16 cellular contexts compared by ENCODE assay signal in genomic region chr4:181204109-181204508, GRCh38.
DNase-seq lines count a peak whose midpoint lies in the region; ATAC-seq, FAIRE-seq and TF ChIP-seq lines count a peak whose summit lies in the region.
"Had no signal": no experiment of that assay in that cellular context is flagged by ENCODE, and none has a peak within 500 bp of the region (broad histone marks: within the 10 kb centered on the region; RNA-seq: fewer than 3 reads in every experiment).

No MANE protein-coding gene starts in this region.

- H3K27me3 ChIP-seq in bronchial epithelial cell (ENCODE audit: control insufficient read depth, insufficient read depth, low read length) (no peaks in the 10 kb centered on the region), trophoblast cell (ENCODE audit: insufficient read depth, low read length) (no peaks in the 10 kb centered on the region)
- H3K27me3 ChIP-seq: BLaER1 had no signal

- H4K12ac ChIP-seq in trophoblast cell (ENCODE audit: low read depth, low read length), result no peak overlapping the region

- H3K4me3 Mint-ChIP-seq in activated CD8-positive, alpha-beta T cell treated with anti-CD3 and anti-CD28 coated beads, Interleukin-2, amount 10 ng/mL, durations not matched to agents 7 days and 5 days, result no peak overlapping the region
- H3K4me3 Mint-ChIP-seq: CD14-positive monocyte; CD4-positive, alpha-beta memory T cell had no signal

- no peak overlapping the region for H3K4me2 ChIP-seq in trophoblast cell (ENCODE audit: low read length)
- H3K4me2 ChIP-seq: BLaER1 had no signal

- DNase-seq in left ventricle myocardium superior (no peak), Right ventricle myocardium superior (no peak), bronchial epithelial cell (ENCODE audit: low read depth) (peak; percentile 23), trophoblast cell (peak; percentile 6 to 51), HUDEP-2 (lab: John Stamatoyannopoulos, UW; ENCODE audit: unreplicated experiment in 76 of 76) (no peak)
- no peak for DNase-seq in activated CD8-positive, alpha-beta T cell treated with anti-CD3 and anti-CD28 coated beads, Interleukin-2, amount 10 ng/mL, durations not matched to agents 7 days and 5 days
- DNase-seq: 8988T; CD4-positive, alpha-beta memory T cell; DMS79 treated with DMSO at 0.1 percent for 48 hours; GF-D8; GM23248 had no signal

- POLR2A ChIA-PET in activated CD8-positive, alpha-beta T cell treated with anti-CD3 and anti-CD28 coated beads, Interleukin-2, amount 10 ng/mL, durations not matched to agents 7 days and 5 days (lab: Charles Lee), result no interaction called here

- no peak overlapping the region for H2BK5ac ChIP-seq in trophoblast cell (ENCODE audit: low read depth, low read length, poor library complexity)

- intact Hi-C loops in left ventricle myocardium superior (cut with micrococcal nuclease), result no loop called here
- intact Hi-C loops in Right ventricle myocardium superior (cut with DNase I), result no loop called here

- H3K79me2 ChIP-seq in trophoblast cell (ENCODE audit: control insufficient read depth, insufficient read depth, low read length, poor library complexity), result no peaks in the 10 kb centered on the region

- no peaks in the 10 kb centered on the region for H3K9me3 Mint-ChIP-seq in activated CD8-positive, alpha-beta T cell treated with anti-CD3 and anti-CD28 coated beads, Interleukin-2, amount 10 ng/mL, durations not matched to agents 7 days and 5 days (ENCODE audit: insufficient read depth)

- no peak overlapping the region for H3K27ac ChIP-seq in trophoblast cell (ENCODE audit: low read depth, low read length)
- H3K27ac ChIP-seq: BLaER1, GM23248 had no signal

- no peak overlapping the region for H3K14ac ChIP-seq in trophoblast cell (ENCODE audit: low read length)

- H3K23ac ChIP-seq in trophoblast cell (ENCODE audit: low read length), result no peak overlapping the region

- WGBS in trophoblast cell (ENCODE audit: extremely low coverage, insufficient coverage, insufficient read length), result no CpG with 5 or more reads among the region's 4 CpGs

- no peak overlapping the region for H3K4ac ChIP-seq in trophoblast cell (ENCODE audit: low read depth, low read length)

- TF ChIP-seq CTCF in bronchial epithelial cell (IDR thresholded peaks at IDR 0.05; ENCODE audit: insufficient read depth, low read length, severe bottlenecking), result no peak

- H3K27me3 Mint-ChIP-seq in activated CD8-positive, alpha-beta T cell treated with anti-CD3 and anti-CD28 coated beads, Interleukin-2, amount 10 ng/mL, durations not matched to agents 7 days and 5 days (ENCODE audit: low read depth), result no peaks in the 10 kb centered on the region
- H3K27me3 Mint-ChIP-seq: CD4-positive, alpha-beta memory T cell had no signal

- H4K91ac ChIP-seq in trophoblast cell (ENCODE audit: low read depth, low read length), result no peak overlapping the region

- no peak for FAIRE-seq in bronchial epithelial cell (lab: Jason Lieb, UNC)
- FAIRE-seq: GM19239 had no signal

- H3K4me3 ChIP-seq in bronchial epithelial cell (ENCODE audit: low read depth, low read length), result no peak overlapping the region
- H3K4me3 ChIP-seq in trophoblast cell (ENCODE audit: low read depth, low read length), result no peak overlapping the region
- H3K4me3 ChIP-seq: BLaER1, GM23248, HAP-1 had no signal

- H3K4me1 Mint-ChIP-seq in activated CD8-positive, alpha-beta T cell treated with anti-CD3 and anti-CD28 coated beads, Interleukin-2, amount 10 ng/mL, durations not matched to agents 7 days and 5 days (ENCODE audit: low read depth), result no peaks in the 10 kb centered on the region
- H3K4me1 Mint-ChIP-seq: CD14-positive monocyte; CD4-positive, alpha-beta memory T cell had no signal

- H4K8ac ChIP-seq in trophoblast cell (ENCODE audit: low read depth, low read length), result no peak overlapping the region

- H3K27ac Mint-ChIP-seq in activated CD8-positive, alpha-beta T cell treated with anti-CD3 and anti-CD28 coated beads, Interleukin-2, amount 10 ng/mL, durations not matched to agents 7 days and 5 days, result no peak overlapping the region
- H3K27ac Mint-ChIP-seq: CD14-positive monocyte; CD4-positive, alpha-beta memory T cell had no signal

- no peak overlapping the region for H2BK12ac ChIP-seq in trophoblast cell (ENCODE audit: low read length)

- peak; percentile 44 for ATAC-seq in left ventricle myocardium superior
- no peak for ATAC-seq in Right ventricle myocardium superior (ENCODE audit: poor library complexity)
- no peak for ATAC-seq in activated CD8-positive, alpha-beta T cell treated with anti-CD3 and anti-CD28 coated beads, Interleukin-2, amount 10 ng/mL, durations not matched to agents 7 days and 5 days
- ATAC-seq in HG02973 (IDR thresholded peaks at IDR 0.05; ENCODE audit: unreplicated experiment), result no peak

- H3K9me3 ChIP-seq in trophoblast cell (ENCODE audit: insufficient read depth, low read depth, low read length), result no peaks in the 10 kb centered on the region
- H3K9me3 ChIP-seq: BLaER1, HAP-1 had no signal

- H2AFZ ChIP-seq in trophoblast cell (ENCODE audit: insufficient read depth, low read length, poor library complexity), result no peak overlapping the region
- H2AFZ ChIP-seq: GM23248 had no signal

- no peaks in the 10 kb centered on the region for H3K79me1 ChIP-seq in trophoblast cell (ENCODE audit: low read length)

- CTCF ChIA-PET in activated CD8-positive, alpha-beta T cell treated with anti-CD3 and anti-CD28 coated beads, Interleukin-2, amount 10 ng/mL, durations not matched to agents 7 days and 5 days (lab: Charles Lee), result no interaction called here

- no peaks in the 10 kb centered on the region for H3K4me1 ChIP-seq in trophoblast cell (ENCODE audit: control insufficient read depth in 1 of 2, insufficient read depth in 2 of 2, low read length in 2 of 2)
- H3K4me1 ChIP-seq: HAP-1 had no signal

- H3K36me3 Mint-ChIP-seq in activated CD8-positive, alpha-beta T cell treated with anti-CD3 and anti-CD28 coated beads, Interleukin-2, amount 10 ng/mL, durations not matched to agents 7 days and 5 days (ENCODE audit: low read depth), result no peaks in the 10 kb centered on the region
- H3K36me3 Mint-ChIP-seq: CD14-positive monocyte; CD4-positive, alpha-beta memory T cell had no signal

- no peak overlapping the region for H3K9ac ChIP-seq in trophoblast cell (ENCODE audit: low read length)
- H3K9ac ChIP-seq: BLaER1, GM23248 had no signal

- no peak overlapping the region for H2BK120ac ChIP-seq in trophoblast cell (ENCODE audit: insufficient read depth, low read length, poor library complexity)

- H3K36me3 ChIP-seq in bronchial epithelial cell (ENCODE audit: control insufficient read depth, insufficient read depth, low read length) (no peaks in the 10 kb centered on the region), trophoblast cell (ENCODE audit: control insufficient read depth in 1 of 2, insufficient read depth in 2 of 2, low read length in 2 of 2) (no peaks in the 10 kb centered on the region)
- H3K36me3 ChIP-seq: BLaER1, HAP-1 had no signal

- no peak overlapping the region for H2AK5ac ChIP-seq in trophoblast cell (ENCODE audit: low read length)

- no peak overlapping the region for H3K18ac ChIP-seq in trophoblast cell (ENCODE audit: low read length)

Comparison
In these comparisons a context has a peak if more than half of its experiments do, and no peak if none do; other contexts are left out.
1. DNase-seq: peak in bronchial epithelial cell (single experiment) and trophoblast cell (2 of 2); none in left ventricle myocardium superior (single experiment), Right ventricle myocardium superior (single experiment), HUDEP-2 (0 of 76) and activated CD8-positive, alpha-beta T cell treated with anti-CD3 and anti-CD28 coated beads, Interleukin-2, amount 10 ng/mL, durations not matched to agents 7 days and 5 days (single experiment).